ENCODE assay signal across 17 cellular contexts in the genomic region with DNA sequence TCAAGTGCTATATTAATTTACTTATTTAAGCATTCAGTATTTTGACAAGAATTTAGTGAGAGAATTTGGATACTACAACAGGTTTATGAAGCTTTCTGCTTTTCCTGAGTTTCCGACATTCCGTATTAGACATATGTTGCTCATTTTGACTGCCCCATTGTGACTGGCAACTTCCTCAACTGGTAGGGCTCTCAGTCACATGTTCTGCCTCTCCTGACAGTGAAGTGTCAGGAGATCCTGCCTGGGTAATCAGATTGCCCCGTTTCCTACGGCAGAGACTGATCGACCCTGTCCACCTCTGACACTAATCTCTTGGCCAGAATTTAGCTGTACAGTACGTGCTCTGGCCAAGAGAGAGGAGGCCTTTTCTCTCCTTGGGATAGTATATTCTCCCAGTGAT. TPM values are rescaled to one million over a fixed set of nuclear protein-coding genes. Genes with fewer than 3 reads are reported as not detected.
DNase-seq lines count a peak whose midpoint lies in the region; ATAC-seq and TF ChIP-seq lines count a peak whose summit lies in the region.
"Had no signal": no experiment of that assay in that cellular context is flagged by ENCODE, and none has a peak within 500 bp of the region (broad histone marks: within the 10 kb centered on the region; RNA-seq: fewer than 3 reads in every experiment).

No MANE protein-coding gene starts in this region.

- H3K4me1 Mint-ChIP-seq in naive thymus-derived CD4-positive, alpha-beta T cell, result no peaks in the 10 kb centered on the region
- H3K4me1 Mint-ChIP-seq: GM23338 had no signal

- WGBS in psoas muscle, 3 donors, result 40 to 55% (median 44%) methylated on average over 6 of the region's 6 CpGs

- H3K4me1 ChIP-seq in naive thymus-derived CD4-positive, alpha-beta T cell (ENCODE audit: control insufficient read depth in 2 of 2, insufficient read depth in 2 of 2, low read length in 2 of 2), result no peaks in the 10 kb centered on the region
- no peaks in the 10 kb centered on the region for H3K4me1 ChIP-seq in psoas muscle
- H3K4me1 ChIP-seq: BLaER1 treated with 17β-estradiol and CSF1 and Interleukin-3, amounts not matched to agents 10 nM and 100 nM had no signal

- H3K36me3 Mint-ChIP-seq in naive thymus-derived CD4-positive, alpha-beta T cell, result no peaks in the 10 kb centered on the region

- no peak overlapping the region for H3K4me3 Mint-ChIP-seq in naive thymus-derived CD4-positive, alpha-beta T cell
- H3K4me3 Mint-ChIP-seq: CD4-positive, alpha-beta T cell; GM23338; H9 had no signal

- H3K9me3 Mint-ChIP-seq in naive thymus-derived CD4-positive, alpha-beta T cell, result peaks cover 0 to 8% (median 0%) of the 10 kb centered on the region in 11 donors
- H3K9me3 Mint-ChIP-seq: CD4-positive, alpha-beta T cell; GM23338 had no signal

- no peak overlapping the region for H3K27ac Mint-ChIP-seq in naive thymus-derived CD4-positive, alpha-beta T cell
- H3K27ac Mint-ChIP-seq: CD4-positive, alpha-beta T cell; GM23338; H9 had no signal

- peaks cover 0 to 9% (median 3%) of the 10 kb centered on the region in 5 donors for H3K27me3 Mint-ChIP-seq in naive thymus-derived CD4-positive, alpha-beta T cell
- H3K27me3 Mint-ChIP-seq: CD4-positive, alpha-beta T cell had no signal

- H3K27me3 ChIP-seq in naive thymus-derived CD4-positive, alpha-beta T cell (ENCODE audit: control insufficient read depth in 2 of 2, insufficient read depth in 2 of 2, low read length in 2 of 2), result no peaks in the 10 kb centered on the region
- H3K27me3 ChIP-seq in psoas muscle (ENCODE audit: insufficient read depth in 3 of 3, low read length in 2 of 3), result no peaks in the 10 kb centered on the region
- H3K27me3 ChIP-seq: BLaER1 treated with 17β-estradiol and CSF1 and Interleukin-3, amounts not matched to agents 10 nM and 100 nM had no signal

- intact Hi-C loops in naive thymus-derived CD4-positive, alpha-beta T cell (cut with micrococcal nuclease), result no loop called here
- intact Hi-C loops in psoas muscle (cut with DNase I), result no loop called here

- no peaks in the 10 kb centered on the region for H3K9me3 ChIP-seq in naive thymus-derived CD4-positive, alpha-beta T cell (ENCODE audit: control insufficient read depth in 2 of 3, low read length in 3 of 3)
- no peaks in the 10 kb centered on the region for H3K9me3 ChIP-seq in psoas muscle
- H3K9me3 ChIP-seq: BLaER1 treated with 17β-estradiol and CSF1 and Interleukin-3, amounts not matched to agents 10 nM and 100 nM had no signal

- TF ChIP-seq CTCF in psoas muscle (IDR thresholded peaks at IDR 0.05), result no peak

- no peak overlapping the region for H3K4me3 ChIP-seq in naive thymus-derived CD4-positive, alpha-beta T cell (ENCODE audit: low read length)
- no peak overlapping the region for H3K4me3 ChIP-seq in psoas muscle
- H3K4me3 ChIP-seq: BLaER1 treated with 17β-estradiol and CSF1 and Interleukin-3, amounts not matched to agents 10 nM and 100 nM; GM23338 had no signal

- POLR2A ChIA-PET in naive thymus-derived CD4-positive, alpha-beta T cell (lab: Charles Lee), result no interaction called here

- no peak overlapping the region for H3K27ac ChIP-seq in naive thymus-derived CD4-positive, alpha-beta T cell (ENCODE audit: low read depth, low read length)
- no peak overlapping the region for H3K27ac ChIP-seq in psoas muscle
- H3K27ac ChIP-seq: 22Rv1; BLaER1 treated with 17β-estradiol and CSF1 and Interleukin-3, amounts not matched to agents 10 nM and 100 nM had no signal

- in situ Hi-C loops in SK-MEL-5 (cut with HindIII; ENCODE audit: low pct_unique_long_range_greater_than_20kb, low sequenced_read_pairs), result no loop called here

- DNase-seq in NCI-H82 (lab: John Stamatoyannopoulos, UW) (peak; percentile 2), NCI-H82 treated with DMSO at 0.1 percent for 48 hours (lab: John Stamatoyannopoulos, UW; ENCODE audit: unreplicated experiment) (no peak), SK-MEL-5 (ENCODE audit: low read depth, low spot score) (peak; percentile 32), psoas muscle (no peak), A172 (ENCODE audit: low spot score) (no peak)
- DNase-seq in naive thymus-derived CD4-positive, alpha-beta T cell, result no peak
- DNase-seq: AML-193; Calu3; CD4-positive, alpha-beta T cell; DMS 273 treated with DMSO at 0.1 percent for 48 hours; H9 had no signal

- ATAC-seq in naive thymus-derived CD4-positive, alpha-beta T cell, result peak; percentile 50
- ATAC-seq in GM18907 (IDR thresholded peaks at IDR 0.05; ENCODE audit: unreplicated experiment), result no peak
- ATAC-seq in psoas muscle, result no peak
- ATAC-seq: GM23338 had no signal

- CTCF ChIA-PET in naive thymus-derived CD4-positive, alpha-beta T cell (lab: Charles Lee), result no interaction called here

- no peaks in the 10 kb centered on the region for H3K36me3 ChIP-seq in naive thymus-derived CD4-positive, alpha-beta T cell (ENCODE audit: control insufficient read depth in 2 of 3, insufficient read depth in 3 of 3, low read length in 3 of 3)
- H3K36me3 ChIP-seq in psoas muscle (ENCODE audit: insufficient read depth in 1 of 2, low read depth in 1 of 2), result no peaks in the 10 kb centered on the region
- H3K36me3 ChIP-seq: BLaER1 treated with 17β-estradiol and CSF1 and Interleukin-3, amounts not matched to agents 10 nM and 100 nM had no signal

RNA-seq across cellular contexts. Expression of a gene that starts 49.5 kb away (rescaled TPM):
- total RNA-seq in SK-MEL-5 (2014; rRNA removed; shearing (Covaris generic)), result not detected in 2 replicates
- polyA plus RNA-seq in SK-MEL-5 (2015; cell fraction: cytosol; rRNA removed), result not detected in 2 replicates
- not detected in 2 replicates for polyA plus RNA-seq in SK-MEL-5 (2015; cell fraction: nucleus; rRNA removed)
- total RNA-seq in naive thymus-derived CD4-positive, alpha-beta T cell, result under 1 TPM in 3 of 5 experiments, not detected in 2; 0.13 to 0.66 (median 0.22) TPM
- polyA plus RNA-seq in naive thymus-derived CD4-positive, alpha-beta T cell, result not detected
- under 1 TPM in 1 of 4 donors, not detected in 3; 0.09 TPM for total RNA-seq in psoas muscle
- under 1 TPM in 1 of 3 donors, not detected in 2; 0.01 TPM for polyA plus RNA-seq in psoas muscle
- not detected in 2 replicates for total RNA-seq in A172 (2014; rRNA removed; shearing (Covaris generic))
- total RNA-seq: Calu3, Daoy, GM23338, H9, HT-29 had no signal
- polyA plus RNA-seq: GM23338 had no signal

Comparison
In these comparisons a context has a peak if more than half of its experiments do, and no peak if none do; other contexts are left out.
1. DNase-seq: peak in NCI-H82 (single experiment) and SK-MEL-5 (single experiment); none in NCI-H82 treated with DMSO at 0.1 percent for 48 hours (single experiment), naive thymus-derived CD4-positive, alpha-beta T cell (0 of 9), psoas muscle (0 of 2) and A172 (single experiment).